Comparison of ENCODE assay signal across 21 cellular contexts in the genomic region with DNA sequence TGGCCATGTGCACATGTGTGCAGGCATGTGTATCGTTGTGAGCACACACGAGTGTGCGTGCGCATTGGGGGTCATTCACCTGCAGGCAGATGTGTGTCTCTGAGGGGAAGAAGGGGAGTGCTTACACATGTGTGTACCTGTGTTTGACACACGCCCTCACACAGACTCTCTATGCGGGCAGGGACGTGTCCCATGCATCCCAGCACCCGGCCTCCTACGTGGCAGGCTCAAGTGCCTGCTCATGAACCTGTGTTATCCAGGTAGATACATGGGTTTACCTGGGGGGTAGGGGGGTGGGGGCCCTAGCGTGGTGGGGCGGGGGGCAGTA. TPM values are rescaled to one million over a fixed set of nuclear protein-coding genes. Genes with fewer than 3 reads are reported as not detected.
DNase-seq lines count a peak whose midpoint lies in the region; ATAC-seq and TF ChIP-seq lines count a peak whose summit lies in the region.
"Had no signal": no experiment of that assay in that cellular context is flagged by ENCODE, and none has a peak within 500 bp of the region (broad histone marks: within the 10 kb centered on the region; RNA-seq: fewer than 3 reads in every experiment).

No MANE protein-coding gene starts in this region.

- no peak overlapping the region for H3K4me2 ChIP-seq in SK-N-SH
- peak overlapping the region; percentile 96 for H3K4me2 ChIP-seq in HCT116 (ENCODE audit: low read length)
- H3K4me2 ChIP-seq in osteoblast (ENCODE audit: insufficient read depth, low read length): no peak overlapping the region

- ATAC-seq in SK-N-SH treated with all-trans-retinoic acid at 6 μM for 48 hours (no peak), HCT116 (no peak), GM19023 (IDR thresholded peaks at IDR 0.05; ENCODE audit: unreplicated experiment) (no peak), GM21390 (IDR thresholded peaks at IDR 0.05; ENCODE audit: unreplicated experiment) (no peak), GM18517 (IDR thresholded peaks at IDR 0.05; ENCODE audit: unreplicated experiment) (no peak)

- peak overlapping the region; percentile 12 for H3K4me3 Mint-ChIP-seq in endodermal cell
- H3K4me3 Mint-ChIP-seq: activated CD4-positive, alpha-beta T cell treated with anti-CD3 and anti-CD28 coated beads, Interleukin-2, amount 10 ng/mL, durations not matched to agents 24 days and 14 days; activated T-cell treated with anti-CD3 and anti-CD28 coated beads, Interleukin-2, amount 50 U/mL, for 72 hours; CD4-positive, alpha-beta T cell; neural progenitor cell had no signal

- CTCF ChIA-PET in SK-N-SH (lab: Yijun Ruan, JAX) (interaction anchor here (0.6 to 4.1 kb wide), 4 partner anchors 8 to 439 kb away, joined by 3 to 31 read pairs (median 3); no protein-coding TSS in a partner anchor), HCT116 (lab: Charles Lee) (no interaction called here)

- H3K27ac Mint-ChIP-seq in endodermal cell: no peak overlapping the region
- H3K27ac Mint-ChIP-seq: activated CD4-positive, alpha-beta T cell treated with anti-CD3 and anti-CD28 coated beads, Interleukin-2, amount 10 ng/mL, durations not matched to agents 24 days and 14 days; activated T-cell treated with anti-CD3 and anti-CD28 coated beads, Interleukin-2, amount 50 U/mL, for 72 hours; CD4-positive, alpha-beta T cell; neural progenitor cell; stimulated activated naive B cell treated with anti-CD40 and anti-IgM and Interleukin-4, amounts not matched to agents 10 μg/mL and 1 μg/mL and 100 μg/mL, for 72 hours had no signal

- H3K4me3 ChIP-seq in SK-N-SH (ENCODE audit: low read depth in 2 of 2, low read length in 1 of 2) (no peak overlapping the region), HCT116 (replicated peaks in 1 of 2; ENCODE audit: low read depth in 1 of 2, low read length in 2 of 2) (peak overlapping the region; percentile 65 to 69), endodermal cell (ENCODE audit: low read length) (no peak overlapping the region), osteoblast (ENCODE audit: insufficient read depth, low read length) (no peak overlapping the region)
- H3K4me3 ChIP-seq: heart left ventricle, SK-N-MC had no signal

- no peaks in the 10 kb centered on the region for H3K9me3 ChIP-seq in SK-N-SH
- no peaks in the 10 kb centered on the region for H3K9me3 ChIP-seq in HCT116 (ENCODE audit: control insufficient read depth in 1 of 2, insufficient read depth in 1 of 2, low read depth in 1 of 2, low read length in 2 of 2)
- no peaks in the 10 kb centered on the region for H3K9me3 ChIP-seq in endodermal cell (ENCODE audit: control insufficient read depth, low read length)
- H3K9me3 ChIP-seq in osteoblast (ENCODE audit: low read depth, low read length): no peaks in the 10 kb centered on the region
- H3K9me3 ChIP-seq: heart left ventricle had no signal

- H3K9me3 Mint-ChIP-seq in endodermal cell: no peaks in the 10 kb centered on the region
- H3K9me3 Mint-ChIP-seq: activated CD4-positive, alpha-beta T cell treated with anti-CD3 and anti-CD28 coated beads, Interleukin-2, amount 10 ng/mL, durations not matched to agents 24 days and 14 days; activated T-cell treated with anti-CD3 and anti-CD28 coated beads, Interleukin-2, amount 50 U/mL, for 72 hours; CD4-positive, alpha-beta T cell; neural progenitor cell; stimulated activated naive B cell treated with anti-CD40 and anti-IgM and Interleukin-4, amounts not matched to agents 10 μg/mL and 1 μg/mL and 100 μg/mL, for 72 hours had no signal

- 89% methylated on average over 11 of the region's 11 CpGs for WGBS in SK-N-SH (ENCODE audit: low lambda C conversion rate)
- WGBS in endodermal cell (ENCODE audit: insufficient coverage in 1 of 2, insufficient read length in 1 of 2), 2 experiments: 94 to 95% methylated on average over 7 to 9 of the region's 11 CpGs

- POLR2A ChIA-PET in SK-N-SH (lab: Yijun Ruan, JAX): no interaction called here
- POLR2A ChIA-PET in HCT116 (lab: Charles Lee): no interaction called here

- intact Hi-C loops in HCT116 (cut with micrococcal nuclease): no loop called here

- no peaks in the 10 kb centered on the region for H3K9me2 ChIP-seq in SK-N-SH
- no peaks in the 10 kb centered on the region for H3K9me2 ChIP-seq in HCT116 (ENCODE audit: insufficient read depth)

- H3K4me1 Mint-ChIP-seq in endodermal cell: no peaks in the 10 kb centered on the region
- H3K4me1 Mint-ChIP-seq: activated CD4-positive, alpha-beta T cell treated with anti-CD3 and anti-CD28 coated beads, Interleukin-2, amount 10 ng/mL, durations not matched to agents 24 days and 14 days; neural progenitor cell had no signal

- H3K27me3 Mint-ChIP-seq in endodermal cell (ENCODE audit: insufficient read depth): peaks cover 9% of the 10 kb centered on the region

- H4K20me1 ChIP-seq in SK-N-SH (ENCODE audit: insufficient read depth) (no peaks in the 10 kb centered on the region), HCT116 (ENCODE audit: insufficient read depth) (no peaks in the 10 kb centered on the region), osteoblast (ENCODE audit: insufficient read depth, low read length) (no peaks in the 10 kb centered on the region)

- DNase-seq in SK-N-SH (peak; percentile 38), HCT116 (ENCODE audit: low read depth, low spot score) (no peak), endodermal cell (no peak), osteoblast (ENCODE audit: insufficient read length, low spot score, missing footprints) (peak; percentile 18)
- DNase-seq: activated CD4-positive, alpha-beta T cell treated with anti-CD3 and anti-CD28 coated beads, Interleukin-2, amount 10 ng/mL, durations not matched to agents 24 days and 14 days; activated T-cell treated with anti-CD3 and anti-CD28 coated beads, Interleukin-2, amount 50 U/mL, for 72 hours; amygdala; CD4-positive, alpha-beta T cell; foreskin keratinocyte; NCI-H1105; NCI-H2029; stimulated activated naive B cell treated with anti-CD40 and anti-IgM and Interleukin-4, amounts not matched to agents 10 μg/mL and 1 μg/mL and 100 μg/mL, for 72 hours had no signal

- TF ChIP-seq EP300 in SK-N-SH (IDR thresholded peaks at IDR 0.05; ENCODE audit: borderline replicate concordance in 1 of 2, low read depth in 1 of 2, low read length in 1 of 2): no peak

- H3K27me3 ChIP-seq in SK-N-SH (ENCODE audit: insufficient read depth): peaks cover 14% of the 10 kb centered on the region; the same call in 1 of the 2 replicates
- no peaks in the 10 kb centered on the region for H3K27me3 ChIP-seq in HCT116 (ENCODE audit: insufficient read depth, low read length)
- H3K27me3 ChIP-seq in endodermal cell (ENCODE audit: control insufficient read depth, insufficient read depth, low read length, poor library complexity, severe bottlenecking): no peaks in the 10 kb centered on the region
- H3K27me3 ChIP-seq in osteoblast (ENCODE audit: insufficient read depth, low read length): peaks cover 17% of the 10 kb centered on the region

- TF ChIP-seq CTCF in SK-N-SH (IDR thresholded peaks at IDR 0.05) (no peak), HCT116 (IDR thresholded peaks at IDR 0.05 in 2 of 3, conservative IDR thresholded peaks at IDR 0.05 in 1 of 3; ENCODE audit: borderline replicate concordance in 1 of 3, insufficient read depth in 1 of 3, low read depth in 2 of 3, low read length in 2 of 3) (no peak), endodermal cell (conservative IDR thresholded peaks at IDR 0.05) (no peak), osteoblast (IDR thresholded peaks at IDR 0.05; ENCODE audit: extremely low read depth, low read depth, low read length) (no peak)

- peaks cover 7% of the 10 kb centered on the region for H3K36me3 Mint-ChIP-seq in endodermal cell (ENCODE audit: low read depth)
- H3K36me3 Mint-ChIP-seq: neural progenitor cell; stimulated activated naive B cell treated with anti-CD40 and anti-IgM and Interleukin-4, amounts not matched to agents 10 μg/mL and 1 μg/mL and 100 μg/mL, for 72 hours had no signal

- no peak for TF ChIP-seq RAD21 in SK-N-SH (IDR thresholded peaks at IDR 0.05; ENCODE audit: low read length)
- TF ChIP-seq RAD21 in HCT116 (IDR thresholded peaks at IDR 0.05; ENCODE audit: low read depth): no peak

- H2AFZ ChIP-seq in SK-N-SH (ENCODE audit: low read depth) (no peak overlapping the region), HCT116 (ENCODE audit: low read depth, low read length, poor library complexity, severe bottlenecking) (no peak overlapping the region), osteoblast (ENCODE audit: low read length) (no peak overlapping the region)

- H3K4me1 ChIP-seq in SK-N-SH (ENCODE audit: control insufficient read depth in 1 of 2, insufficient read depth in 2 of 2, low read depth in 1 of 2, low read length in 1 of 2): no peaks in the 10 kb centered on the region; a peak in 1 of 4 replicates
- peaks cover 33 to 68% of the 10 kb centered on the region in 2 experiments for H3K4me1 ChIP-seq in HCT116 (ENCODE audit: control insufficient read depth in 1 of 2, insufficient read depth in 2 of 2, low read length in 2 of 2)
- H3K4me1 ChIP-seq in endodermal cell (ENCODE audit: control insufficient read depth, insufficient read depth, low read length): no peaks in the 10 kb centered on the region
- no peaks in the 10 kb centered on the region for H3K4me1 ChIP-seq in osteoblast (ENCODE audit: insufficient read depth, low read length)
- H3K4me1 ChIP-seq: neural progenitor cell had no signal

- TF ChIP-seq POLR2A in HCT116 (IDR thresholded peaks at IDR 0.05; ENCODE audit: borderline replicate concordance, extremely low read depth, insufficient read depth, insufficient read length): no peak

- no peaks in the 10 kb centered on the region for H3F3A ChIP-seq in SK-N-SH (replicated peaks; ENCODE audit: insufficient read depth)

- BruUV-seq in HCT116 (replicated peaks; lab: Mats Ljungman, UMichigan): no TSS peak

- H3K9ac ChIP-seq in SK-N-SH: no peak overlapping the region
- peak overlapping the region; percentile 69; the same call in 1 of the 2 replicates for H3K9ac ChIP-seq in HCT116 (ENCODE audit: low read length)
- H3K9ac ChIP-seq in endodermal cell (ENCODE audit: extremely low read depth, low read length, poor library complexity, severe bottlenecking): no peak overlapping the region
- H3K9ac ChIP-seq: neural progenitor cell had no signal

- H3K27ac ChIP-seq in SK-N-SH (ENCODE audit: low read depth in 2 of 2, low read length in 1 of 2): no peak overlapping the region
- peak overlapping the region; percentile 81; the same call in 1 of the 2 replicates for H3K27ac ChIP-seq in HCT116 (ENCODE audit: low read depth, low read length)
- H3K27ac ChIP-seq in endodermal cell (ENCODE audit: low read depth, low read length): no peak overlapping the region
- H3K27ac ChIP-seq in osteoblast (ENCODE audit: low read depth, low read length): no peak overlapping the region
- H3K27ac ChIP-seq: 22Rv1, foreskin keratinocyte, heart left ventricle, neural progenitor cell, SK-N-MC had no signal

- H3K79me2 ChIP-seq in SK-N-SH (ENCODE audit: insufficient read depth) (no peaks in the 10 kb centered on the region), HCT116 (ENCODE audit: insufficient read depth, low read length) (no peaks in the 10 kb centered on the region), osteoblast (ENCODE audit: insufficient read depth, low read length) (no peaks in the 10 kb centered on the region)

- no peaks in the 10 kb centered on the region for H3K36me3 ChIP-seq in SK-N-SH (replicated peaks in 1 of 2; ENCODE audit: control insufficient read depth in 1 of 2, insufficient read depth in 2 of 2, low read length in 1 of 2)
- H3K36me3 ChIP-seq in HCT116 (ENCODE audit: control insufficient read depth in 1 of 2, insufficient read depth in 2 of 2, low read length in 2 of 2): no peaks in the 10 kb centered on the region
- H3K36me3 ChIP-seq in endodermal cell (ENCODE audit: control insufficient read depth, insufficient read depth, low read length): no peaks in the 10 kb centered on the region
- H3K36me3 ChIP-seq in osteoblast (ENCODE audit: insufficient read depth, low read length): no peaks in the 10 kb centered on the region
- H3K36me3 ChIP-seq: heart left ventricle, neural progenitor cell had no signal

- RAD21 ChIA-PET in HCT116 (lab: Charles Lee; ENCODE audit: low non-redundant PET in 1 of 2, low total read pairs in 2 of 2, uncharacterized antibody in 2 of 2, unreplicated experiment in 2 of 2): no interaction called here

RNA-seq across cellular contexts. Expression of gene KCP, which starts 18.6 kb away (rescaled TPM):
- polyA plus RNA-seq in SK-N-SH (2012; rRNA removed): not detected in 2 replicates
- 0.01 TPM in 1 of 2 replicates, not detected in the other for polyA plus RNA-seq in SK-N-SH (2012; cell fraction: cytosol; rRNA removed)
- polyA plus RNA-seq in SK-N-SH (2012; cell fraction: nucleus; rRNA removed): 0.08 and 0.11 TPM in 2 replicates
- 1.6 TPM for total RNA-seq in HCT116 (2021; ENCODE audit: unreplicated experiment)
- 0.79 and 1.2 TPM in 2 replicates for polyA plus RNA-seq in HCT116 (2012)
- 10 to 100 TPM; 21.1 to 33.3 TPM for total RNA-seq in endodermal cell
- polyA plus RNA-seq in endodermal cell (2013, experiment 1 of 2): 8.3 TPM
- polyA plus RNA-seq in endodermal cell (2013, experiment 2 of 2): 6.5 TPM
- total RNA-seq in osteoblast: 0.88 and 1.1 TPM in 2 replicates
- total RNA-seq: foreskin keratinocyte, H4 had no signal

RNA-seq across cellular contexts. Expression of gene ATP6V1F, which starts 29.2 kb away (rescaled TPM):
- 437 and 495 TPM in 2 replicates for polyA plus RNA-seq in SK-N-SH (2012; rRNA removed)
- polyA plus RNA-seq in SK-N-SH (2012; cell fraction: cytosol; rRNA removed): 349 and 422 TPM in 2 replicates
- polyA plus RNA-seq in SK-N-SH (2012; cell fraction: nucleus; rRNA removed): 110 and 142 TPM in 2 replicates
- total RNA-seq in HCT116 (2021; ENCODE audit: unreplicated experiment) (149 TPM), endodermal cell (100 to 1,000 TPM; 122 to 157 TPM), osteoblast (91.9 and 95.2 TPM in 2 replicates)
- polyA plus RNA-seq in HCT116 (2012): 223 and 261 TPM in 2 replicates
- 128 TPM for polyA plus RNA-seq in endodermal cell (2013, experiment 1 of 2)
- 128 TPM for polyA plus RNA-seq in endodermal cell (2013, experiment 2 of 2)

RNA-seq across cellular contexts. Expression of gene IRF5, which starts 45.8 kb away (rescaled TPM):
- polyA plus RNA-seq in SK-N-SH (2012; rRNA removed): 0.62 and 1.0 TPM in 2 replicates
- polyA plus RNA-seq in SK-N-SH (2012; cell fraction: cytosol; rRNA removed): 0.22 and 0.41 TPM in 2 replicates
- polyA plus RNA-seq in SK-N-SH (2012; cell fraction: nucleus; rRNA removed): 4.6 and 5.5 TPM in 2 replicates
- total RNA-seq in HCT116 (2021; ENCODE audit: unreplicated experiment) (16.5 TPM), endodermal cell (under 1 TPM; 0.31 to 0.53 TPM), osteoblast (under 0.01 TPM in 2 replicates)
- 13.0 and 13.4 TPM in 2 replicates for polyA plus RNA-seq in HCT116 (2012)
- 0.14 TPM for polyA plus RNA-seq in endodermal cell (2013, experiment 1 of 2)
- 0.17 TPM for polyA plus RNA-seq in endodermal cell (2013, experiment 2 of 2)

Comparison
In these comparisons a context has a peak if more than half of its experiments do, and no peak if none do; other contexts are left out.
1. DNase-seq: peak in SK-N-SH (single experiment) and osteoblast (single experiment); none in HCT116 (single experiment) and endodermal cell (single experiment).
2. H3K4me3 ChIP-seq: peak in HCT116 (2 of 2); none in SK-N-SH (0 of 2), endodermal cell (single experiment) and osteoblast (single experiment).
3. RNA of gene IRF5, which starts 45.8 kb away (total RNA-seq): 16.5 TPM in HCT116 (single experiment); 0.31 to 0.53 TPM in endodermal cell and under 0.01 TPM in osteoblast; every median in the first group is over 10 times any median in the second.